In the genomic region with DNA sequence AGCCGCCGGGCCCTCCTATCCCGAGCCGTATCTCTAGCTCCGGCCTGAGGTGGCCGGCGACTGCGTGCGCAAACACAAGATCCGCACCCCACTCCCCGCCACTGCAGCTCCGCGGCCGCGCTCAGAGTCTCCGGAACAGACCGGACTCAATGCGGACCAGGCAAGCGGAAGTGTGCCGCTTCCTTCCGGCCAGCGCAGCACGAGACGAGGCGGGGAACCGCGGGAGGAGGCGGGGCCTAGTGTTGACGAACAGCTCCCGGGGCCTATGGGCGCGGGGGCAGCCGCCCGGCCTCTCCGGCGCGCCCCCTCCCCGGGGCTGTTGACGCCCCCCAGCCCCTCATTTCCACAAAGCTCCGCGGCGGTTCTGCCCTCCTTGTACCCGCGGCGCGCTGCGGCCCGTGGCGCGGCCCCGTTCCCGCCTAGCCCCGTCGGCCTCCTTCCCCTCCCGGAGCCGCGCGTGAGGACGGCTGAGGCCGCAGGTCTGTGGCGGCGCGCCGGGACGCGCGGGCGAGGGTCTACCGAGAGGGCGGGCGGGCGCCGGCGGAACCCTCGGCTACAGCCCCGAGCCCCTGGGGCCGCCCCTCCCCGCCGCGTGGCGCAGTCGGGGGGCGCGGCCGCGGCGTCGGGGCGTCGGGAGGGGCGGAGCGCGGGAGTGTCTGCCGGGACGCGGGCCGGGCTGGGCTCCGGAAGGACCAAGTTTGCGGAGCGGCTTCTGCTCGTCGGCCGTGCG, we compare ENCODE assay signal across 1 cellular context.
A peak's percentile ranks its signal among the peaks of the same experiment; 100 is the strongest.
TF ChIP-seq lines count a peak whose summit lies in the region.

A gene with protein sequence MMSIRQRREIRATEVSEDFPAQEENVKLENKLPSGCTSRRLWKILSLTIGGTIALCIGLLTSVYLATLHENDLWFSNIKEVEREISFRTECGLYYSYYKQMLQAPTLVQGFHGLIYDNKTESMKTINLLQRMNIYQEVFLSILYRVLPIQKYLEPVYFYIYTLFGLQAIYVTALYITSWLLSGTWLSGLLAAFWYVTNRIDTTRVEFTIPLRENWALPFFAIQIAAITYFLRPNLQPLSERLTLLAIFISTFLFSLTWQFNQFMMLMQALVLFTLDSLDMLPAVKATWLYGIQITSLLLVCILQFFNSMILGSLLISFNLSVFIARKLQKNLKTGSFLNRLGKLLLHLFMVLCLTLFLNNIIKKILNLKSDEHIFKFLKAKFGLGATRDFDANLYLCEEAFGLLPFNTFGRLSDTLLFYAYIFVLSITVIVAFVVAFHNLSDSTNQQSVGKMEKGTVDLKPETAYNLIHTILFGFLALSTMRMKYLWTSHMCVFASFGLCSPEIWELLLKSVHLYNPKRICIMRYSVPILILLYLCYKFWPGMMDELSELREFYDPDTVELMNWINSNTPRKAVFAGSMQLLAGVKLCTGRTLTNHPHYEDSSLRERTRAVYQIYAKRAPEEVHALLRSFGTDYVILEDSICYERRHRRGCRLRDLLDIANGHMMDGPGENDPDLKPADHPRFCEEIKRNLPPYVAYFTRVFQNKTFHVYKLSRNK (plus strand): TSS at position 340 of the 730 bp plus-strand sequence. CDS start 2,484 bp downstream, outside the sequence.

TF ChIP-seq in IMR-90, 13 proteins besides CTCF, POLR2A, EP300 and RAD21 (continued from another document):
- TF ChIP-seq, protein P1, sequence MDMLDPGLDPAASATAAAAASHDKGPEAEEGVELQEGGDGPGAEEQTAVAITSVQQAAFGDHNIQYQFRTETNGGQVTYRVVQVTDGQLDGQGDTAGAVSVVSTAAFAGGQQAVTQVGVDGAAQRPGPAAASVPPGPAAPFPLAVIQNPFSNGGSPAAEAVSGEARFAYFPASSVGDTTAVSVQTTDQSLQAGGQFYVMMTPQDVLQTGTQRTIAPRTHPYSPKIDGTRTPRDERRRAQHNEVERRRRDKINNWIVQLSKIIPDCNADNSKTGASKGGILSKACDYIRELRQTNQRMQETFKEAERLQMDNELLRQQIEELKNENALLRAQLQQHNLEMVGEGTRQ (IDR thresholded peaks at IDR 0.05; ENCODE audit: low read depth, low read length): peak; percentile 32; the same call in 1 of the 2 replicates
TF ChIP-seq in IMR-90: peak in this region for 4.
